In genomic region chr19:49145485-49146407, GRCh38 we compare ENCODE assay signal across 1 cellular context.
TF ChIP-seq lines count a peak whose summit lies in the region.

No MANE protein-coding gene starts in this region.

TF ChIP-seq in SK-N-SH treated with all-trans-retinoic acid at 6 μM for 48 hours, 23 proteins besides CTCF, POLR2A, EP300 and RAD21 (continued from another document):
- TF ChIP-seq ZNF8 (CRISPR knock-in tag; IDR thresholded peaks at IDR 0.05) = no peak
- no peak for TF ChIP-seq RARB (CRISPR knock-in tag; IDR thresholded peaks at IDR 0.05)
- no peak for TF ChIP-seq ISL1 (CRISPR knock-in tag; IDR thresholded peaks at IDR 0.05)
- TF ChIP-seq ZC3H10 (CRISPR knock-in tag; IDR thresholded peaks at IDR 0.05) = no peak
- TF ChIP-seq ZFP30 (CRISPR knock-in tag; IDR thresholded peaks at IDR 0.05) = no peak
- TF ChIP-seq TCF4 (CRISPR knock-in tag; IDR thresholded peaks at IDR 0.05; ENCODE audit: borderline replicate concordance) = no peak
- TF ChIP-seq CSDC2 (CRISPR knock-in tag; IDR thresholded peaks at IDR 0.05) = no peak
